Comparison of ENCODE assay signal across 17 cellular contexts in genomic region chr19:33273065-33273736, GRCh38.
DNase-seq lines count a peak whose midpoint lies in the region; ATAC-seq, FAIRE-seq and TF ChIP-seq lines count a peak whose summit lies in the region.
"Had no signal": no experiment of that assay in that cellular context is flagged by ENCODE, and none has a peak within 500 bp of the region (broad histone marks: within the 10 kb centered on the region; RNA-seq: fewer than 3 reads in every experiment).

No MANE protein-coding gene starts in this region.

- H3K4me1 ChIP-seq in BLaER1 treated with 17β-estradiol and CSF1 and Interleukin-3, amounts not matched to agents 10 nM and 100 nM: peaks cover 77 to 100% (median 89%) of the 10 kb centered on the region in 10 experiments
- H3K4me1 ChIP-seq in neutrophil (ENCODE audit: control insufficient read depth in 1 of 2, insufficient read depth in 1 of 2, low read depth in 1 of 2, low read length in 1 of 2): peaks cover 46 to 49% of the 10 kb centered on the region in 2 experiments

- no peaks in the 10 kb centered on the region for H3K9me3 ChIP-seq in BLaER1 treated with 17β-estradiol and CSF1 and Interleukin-3, amounts not matched to agents 10 nM and 100 nM (replicated peaks in 1 of 11)
- H3K9me3 ChIP-seq in neutrophil: no peaks in the 10 kb centered on the region
- H3K9me3 ChIP-seq: heart right ventricle, MG63 had no signal

- peak overlapping the region in 3 of 10 experiments; percentile 11 to 43 (median 34); a peak in 2 of 20 replicates for H3K4me3 ChIP-seq in BLaER1 treated with 17β-estradiol and CSF1 and Interleukin-3, amounts not matched to agents 10 nM and 100 nM
- H3K4me3 ChIP-seq in neutrophil (ENCODE audit: low read depth in 1 of 2, low read length in 1 of 2): no peak overlapping the region
- H3K4me3 ChIP-seq: GM23248, heart right ventricle, MG63 had no signal

- H3K27ac ChIP-seq in BLaER1 treated with 17β-estradiol and CSF1 and Interleukin-3, amounts not matched to agents 10 nM and 100 nM: peak overlapping the region; percentile 4 to 77 (median 68); a peak in 20 of 22 replicates
- H3K27ac ChIP-seq in VCaP (peak overlapping the region; percentile 90), neutrophil (peak overlapping the region; percentile 62)
- H3K27ac ChIP-seq: GM23248 had no signal

- no peak for TF ChIP-seq CTCF in VCaP (conservative IDR thresholded peaks at IDR 0.05)
- TF ChIP-seq CTCF in neutrophil (IDR thresholded peaks at IDR 0.05): no peak
- no peak for TF ChIP-seq CTCF in D721Med (IDR thresholded peaks at IDR 0.05; ENCODE audit: insufficient read depth, missing control alignments)
- no peak for TF ChIP-seq CTCF in GM10266 (IDR thresholded peaks at IDR 0.05; ENCODE audit: control insufficient read depth, insufficient read depth, low read depth, missing control alignments)

- H3K4me2 ChIP-seq in BLaER1 treated with 17β-estradiol and CSF1 and Interleukin-3, amounts not matched to agents 10 nM and 100 nM: peak overlapping the region; percentile 78 to 95 (median 88)

- H3K36me3 ChIP-seq in BLaER1 treated with 17β-estradiol and CSF1 and Interleukin-3, amounts not matched to agents 10 nM and 100 nM: no peaks in the 10 kb centered on the region
- H3K36me3 ChIP-seq in neutrophil: no peaks in the 10 kb centered on the region
- H3K36me3 ChIP-seq: heart right ventricle, MG63 had no signal

- H3K9ac ChIP-seq in BLaER1 treated with 17β-estradiol and CSF1 and Interleukin-3, amounts not matched to agents 10 nM and 100 nM: peak overlapping the region; percentile 24 to 65 (median 54); a peak in 19 of 22 replicates
- H3K9ac ChIP-seq: GM23248 had no signal

- no peaks in the 10 kb centered on the region for H3K27me3 ChIP-seq in BLaER1 treated with 17β-estradiol and CSF1 and Interleukin-3, amounts not matched to agents 10 nM and 100 nM
- no peaks in the 10 kb centered on the region for H3K27me3 ChIP-seq in neutrophil
- H3K27me3 ChIP-seq: MG63 had no signal

- no peaks in the 10 kb centered on the region for H4K20me1 ChIP-seq in BLaER1 treated with 17β-estradiol and CSF1 and Interleukin-3, amounts not matched to agents 10 nM and 100 nM

- FAIRE-seq in D721Med (lab: Jason Lieb, UNC): no peak
- FAIRE-seq: colon, GM12891 had no signal

- no peak for ATAC-seq in HG03342 (IDR thresholded peaks at IDR 0.05; ENCODE audit: unreplicated experiment)

- DNase-seq in hepatic stellate cell (ENCODE audit: low spot score) (peak; percentile 33), DMS153 treated with DMSO at 0.1 percent for 48 hours (lab: John Stamatoyannopoulos, UW; ENCODE audit: unreplicated experiment) (no peak), D721Med (ENCODE audit: insufficient read length, low spot score) (no peak), GM10266 (ENCODE audit: extremely low spot score) (no peak)
- DNase-seq: activated gamma-delta T cell; NCI-H1694 treated with DMSO at 0.1 percent for 48 hours; NCI-H446 treated with DMSO at 0.1 percent for 48 hours; stimulated activated naive B cell treated with anti-CD40 and anti-IgM and Interleukin-4, amounts not matched to agents 10 μg/mL and 1 μg/mL and 100 μg/mL, for 72 hours had no signal
